In the genomic region with DNA sequence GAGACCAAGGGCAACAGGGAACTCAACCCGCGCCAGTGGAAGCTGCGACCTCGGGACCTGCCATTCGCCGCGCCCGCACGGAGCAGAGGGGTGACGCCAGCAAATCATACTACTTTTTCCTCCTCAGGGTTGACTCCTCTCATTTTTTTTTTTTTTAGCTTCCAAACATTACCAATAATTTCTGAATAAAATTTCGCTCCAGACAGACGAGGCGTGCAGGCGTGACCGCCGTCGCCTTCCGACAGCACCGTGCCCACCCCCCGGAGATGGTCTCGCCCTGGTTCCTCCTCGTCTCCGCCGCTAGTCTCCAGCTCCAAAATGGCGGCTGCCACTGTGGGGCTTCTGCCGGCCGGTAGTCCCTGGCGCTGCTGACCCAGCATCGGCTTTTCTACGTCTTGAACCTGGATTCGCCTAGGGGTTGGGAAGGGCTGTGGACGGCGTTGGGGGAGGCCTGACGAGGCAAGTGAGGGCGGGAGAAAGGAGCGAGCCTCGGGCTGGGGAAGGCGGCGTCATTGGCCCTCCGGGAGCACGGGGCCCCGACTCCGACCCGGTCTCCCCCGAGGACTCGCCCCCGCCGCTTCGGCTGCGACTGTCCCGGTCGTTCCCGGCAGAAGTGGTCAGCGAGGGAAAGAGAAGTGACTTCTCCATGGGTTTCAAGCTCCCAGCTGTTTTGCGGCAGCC, we compare ENCODE assay signal across 8 cellular contexts. TPM values are rescaled to one million over a fixed set of nuclear protein-coding genes. Genes with fewer than 3 reads are reported as not detected.
A peak's percentile ranks its signal among the peaks of the same experiment; 100 is the strongest.
DNase-seq lines count a peak whose midpoint lies in the region; ATAC-seq and TF ChIP-seq lines count a peak whose summit lies in the region.

A gene (plus strand): TSS at position 300 of the 681 bp plus-strand sequence. CDS start 9,016 bp downstream, outside the sequence.
A gene (minus strand): TSS at position 37 of the 681 bp plus-strand sequence. CDS start 4,069 bp downstream, outside the sequence.

- H3K9me3 Mint-ChIP-seq in stimulated activated effector memory CD8-positive, alpha-beta T cell treated with anti-CD3 and anti-CD28 coated beads, Interleukin-12 subunit alpha, Interleukin-12 subunit beta, amount 100 ng/mL, for 72 hours: no peaks in the 10 kb centered on the region

- ATAC-seq in GM21526 (IDR thresholded peaks at IDR 0.05; ENCODE audit: low FRiP score, unreplicated experiment) (peak; percentile 77), esophagus mucosa (peak; percentile 85)
- ATAC-seq in stimulated activated effector memory CD8-positive, alpha-beta T cell treated with anti-CD3 and anti-CD28 coated beads, Interleukin-12 subunit alpha, Interleukin-12 subunit beta, amount 100 ng/mL, for 72 hours: peak; percentile 95

- peaks cover 60% of the 10 kb centered on the region for H3K36me3 Mint-ChIP-seq in stimulated activated effector memory CD8-positive, alpha-beta T cell treated with anti-CD3 and anti-CD28 coated beads, Interleukin-12 subunit alpha, Interleukin-12 subunit beta, amount 100 ng/mL, for 72 hours

- H3K27ac Mint-ChIP-seq in stimulated activated effector memory CD8-positive, alpha-beta T cell treated with anti-CD3 and anti-CD28 coated beads, Interleukin-12 subunit alpha, Interleukin-12 subunit beta, amount 100 ng/mL, for 72 hours: peak within 1 kb of the TSS; percentile 100

- peaks cover 34% of the 10 kb centered on the region for H3K4me1 Mint-ChIP-seq in stimulated activated effector memory CD8-positive, alpha-beta T cell treated with anti-CD3 and anti-CD28 coated beads, Interleukin-12 subunit alpha, Interleukin-12 subunit beta, amount 100 ng/mL, for 72 hours

- DNase-seq in DMS153 (lab: John Stamatoyannopoulos, UW) (peak; percentile 40), HuH-7 (ENCODE audit: low spot score) (peak; percentile 83), myocyte (ENCODE audit: low read depth) (peak; percentile 89)
- peak; percentile 88 to 91 for DNase-seq in activated T-cell treated with anti-CD3 and anti-CD28 coated beads, Interleukin-2, amount 50 U/mL, for 48 hours
- DNase-seq in stimulated activated effector memory CD8-positive, alpha-beta T cell treated with anti-CD3 and anti-CD28 coated beads, Interleukin-12 subunit alpha, Interleukin-12 subunit beta, amount 100 ng/mL, for 72 hours (ENCODE audit: low spot score in 2 of 2): peak; percentile 86 to 94

- peak within 1 kb of the TSS; percentile 94 for H3K4me3 Mint-ChIP-seq in stimulated activated effector memory CD8-positive, alpha-beta T cell treated with anti-CD3 and anti-CD28 coated beads, Interleukin-12 subunit alpha, Interleukin-12 subunit beta, amount 100 ng/mL, for 72 hours

TF ChIP-seq in PFSK-1, 5 proteins besides CTCF, POLR2A, EP300 and RAD21:
- peak; percentile 18 for TF ChIP-seq FOXP2 (optimal IDR thresholded peaks at IDR 0.05; ENCODE audit: borderline replicate concordance, extremely low read depth, extremely low read length, insufficient read depth)
- TF ChIP-seq TAF1 (IDR thresholded peaks at IDR 0.05; ENCODE audit: borderline replicate concordance, insufficient read depth, low read length): peak; percentile 93
- peak; percentile 75; the same call in 1 of the 2 replicates for TF ChIP-seq POLR2AphosphoS5 (IDR thresholded peaks at IDR 0.05; ENCODE audit: low read depth, low read length)
- TF ChIP-seq, protein P1, sequence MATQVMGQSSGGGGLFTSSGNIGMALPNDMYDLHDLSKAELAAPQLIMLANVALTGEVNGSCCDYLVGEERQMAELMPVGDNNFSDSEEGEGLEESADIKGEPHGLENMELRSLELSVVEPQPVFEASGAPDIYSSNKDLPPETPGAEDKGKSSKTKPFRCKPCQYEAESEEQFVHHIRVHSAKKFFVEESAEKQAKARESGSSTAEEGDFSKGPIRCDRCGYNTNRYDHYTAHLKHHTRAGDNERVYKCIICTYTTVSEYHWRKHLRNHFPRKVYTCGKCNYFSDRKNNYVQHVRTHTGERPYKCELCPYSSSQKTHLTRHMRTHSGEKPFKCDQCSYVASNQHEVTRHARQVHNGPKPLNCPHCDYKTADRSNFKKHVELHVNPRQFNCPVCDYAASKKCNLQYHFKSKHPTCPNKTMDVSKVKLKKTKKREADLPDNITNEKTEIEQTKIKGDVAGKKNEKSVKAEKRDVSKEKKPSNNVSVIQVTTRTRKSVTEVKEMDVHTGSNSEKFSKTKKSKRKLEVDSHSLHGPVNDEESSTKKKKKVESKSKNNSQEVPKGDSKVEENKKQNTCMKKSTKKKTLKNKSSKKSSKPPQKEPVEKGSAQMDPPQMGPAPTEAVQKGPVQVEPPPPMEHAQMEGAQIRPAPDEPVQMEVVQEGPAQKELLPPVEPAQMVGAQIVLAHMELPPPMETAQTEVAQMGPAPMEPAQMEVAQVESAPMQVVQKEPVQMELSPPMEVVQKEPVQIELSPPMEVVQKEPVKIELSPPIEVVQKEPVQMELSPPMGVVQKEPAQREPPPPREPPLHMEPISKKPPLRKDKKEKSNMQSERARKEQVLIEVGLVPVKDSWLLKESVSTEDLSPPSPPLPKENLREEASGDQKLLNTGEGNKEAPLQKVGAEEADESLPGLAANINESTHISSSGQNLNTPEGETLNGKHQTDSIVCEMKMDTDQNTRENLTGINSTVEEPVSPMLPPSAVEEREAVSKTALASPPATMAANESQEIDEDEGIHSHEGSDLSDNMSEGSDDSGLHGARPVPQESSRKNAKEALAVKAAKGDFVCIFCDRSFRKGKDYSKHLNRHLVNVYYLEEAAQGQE (IDR thresholded peaks at IDR 0.05; ENCODE audit: insufficient read depth in 1 of 2, low read depth in 2 of 2, low read length in 2 of 2): 0 out of 4 replicates have a peak, but pooled peaks of 1 of the 2 experiments have one; percentile 19
- TF ChIP-seq SIN3A (IDR thresholded peaks at IDR 0.05; ENCODE audit: borderline replicate concordance, insufficient read depth, low read length): no peak
TF ChIP-seq in PFSK-1: peak in this region for 4.

RNA-seq across cellular contexts. Expression of the first gene that starts in this region (rescaled TPM):
- 37.7 TPM for polyA plus RNA-seq in PFSK-1 (2012; ENCODE audit: insufficient read length, low read depth)
- total RNA-seq in esophagus mucosa (46.9 TPM), myocyte (54.7 and 65.2 TPM in 2 replicates)
- polyA plus RNA-seq in myocyte (2012): 25.9 TPM

RNA-seq across cellular contexts. Expression of the second gene that starts in this region (rescaled TPM):
- 68.7 TPM for polyA plus RNA-seq in PFSK-1 (2012; ENCODE audit: insufficient read length, low read depth)
- total RNA-seq in esophagus mucosa (133 TPM), myocyte (511 and 521 TPM in 2 replicates)
- polyA plus RNA-seq in myocyte (2012): 481 TPM

Comparison
In these comparisons a context has a peak if more than half of its experiments do, and no peak if none do; other contexts are left out.
1. Peak in every context shown above with its lines: DNase-seq and ATAC-seq.
2. DNase-seq: peak in every context shown above with its lines; median percentile 90 in stimulated activated effector memory CD8-positive, alpha-beta T cell treated with anti-CD3 and anti-CD28 coated beads, Interleukin-12 subunit alpha, Interleukin-12 subunit beta, amount 100 ng/mL, for 72 hours; 90 in activated T-cell treated with anti-CD3 and anti-CD28 coated beads, Interleukin-2, amount 50 U/mL, for 48 hours; 89 in myocyte; 83 in HuH-7; 40 in DMS153.